16 cellular contexts compared by ENCODE assay signal in genomic region chr22:44536411-44536810, GRCh38. TPM values are rescaled to one million over a fixed set of nuclear protein-coding genes. Genes with fewer than 3 reads are reported as not detected.
A peak's percentile ranks its signal among the peaks of the same experiment; 100 is the strongest.
DNase-seq lines count a peak whose midpoint lies in the region; ATAC-seq and TF ChIP-seq lines count a peak whose summit lies in the region.
"Had no signal": no experiment of that assay in that cellular context is flagged by ENCODE, and none has a peak within 500 bp of the region (broad histone marks: within the 10 kb centered on the region; RNA-seq: fewer than 3 reads in every experiment).

No MANE protein-coding gene starts in this region.

- H3K79me2 ChIP-seq in GM23248 (ENCODE audit: insufficient read depth): no peaks in the 10 kb centered on the region

- DNase-seq in activated effector memory CD4-positive, alpha-beta T cell treated with anti-CD3 and anti-CD28 coated beads, Interleukin-2, amount 50 U/mL, for 16 hours: peak; percentile 46
- DNase-seq in activated effector memory CD4-positive, alpha-beta T cell treated with Interleukin-2 at 50 U/mL for 16 hours: no peak
- DNase-seq in GM23248 (peak; percentile 41), adrenal gland (peak; percentile 36 to 73 (median 60)), posterior vena cava (ENCODE audit: low spot score) (peak; percentile 32)
- DNase-seq: AML-193; Caco-2; CD4-positive, alpha-beta T cell; H9 had no signal

- WGBS in GM23248 (ENCODE audit: low coverage in 1 of 2, low lambda C conversion rate in 2 of 2, missing lambda C conversion rate in 2 of 2), 2 experiments: 44 to 54% methylated on average over 4 of the region's 4 CpGs
- WGBS in adrenal gland, 4 donors: 40 to 54% (median 42%) methylated on average over 3 to 4 of the region's 4 CpGs

- in situ Hi-C loops in GM23248 (cut with MboI): no loop called here

- TF ChIP-seq POLR2A in adrenal gland (IDR thresholded peaks at IDR 0.05): no peak

- no peak overlapping the region for H3K4me3 ChIP-seq in GM23248
- no peak overlapping the region for H3K4me3 ChIP-seq in adrenal gland
- H3K4me3 ChIP-seq: A549, K562 had no signal

- H2AFZ ChIP-seq in GM23248: no peak overlapping the region

- H3K4me1 ChIP-seq in GM23248 (ENCODE audit: insufficient read depth): peaks cover 16% of the 10 kb centered on the region
- H3K4me1 ChIP-seq in adrenal gland (replicated peaks in 1 of 2): peaks cover 0 to 6% of the 10 kb centered on the region in 2 donors

- H3K36me3 ChIP-seq in GM23248 (ENCODE audit: low read depth): no peaks in the 10 kb centered on the region
- no peaks in the 10 kb centered on the region for H3K36me3 ChIP-seq in adrenal gland (replicated peaks in 1 of 2)

- peaks cover 7% of the 10 kb centered on the region; the same call in 1 of the 2 replicates for H3F3A ChIP-seq in GM23248 (ENCODE audit: insufficient read depth)

- no peak for ATAC-seq in HG02938 (IDR thresholded peaks at IDR 0.05; ENCODE audit: unreplicated experiment)
- ATAC-seq in HG03045 (IDR thresholded peaks at IDR 0.05; ENCODE audit: unreplicated experiment): no peak
- ATAC-seq: A549, K562 had no signal

- no peaks in the 10 kb centered on the region for H3K9me3 ChIP-seq in GM23248 (ENCODE audit: low read depth)
- no peaks in the 10 kb centered on the region for H3K9me3 ChIP-seq in adrenal gland (replicated peaks in 1 of 3)
- H3K9me3 ChIP-seq: A549, Caco-2 had no signal

- H4K20me1 ChIP-seq in GM23248 (ENCODE audit: insufficient read depth): no peaks in the 10 kb centered on the region

- intact Hi-C loops in adrenal gland (cut with DNase I): no loop called here
- intact Hi-C loops in posterior vena cava (cut with DNase I): no loop called here

- no peak overlapping the region for H3K4me2 ChIP-seq in GM23248 (ENCODE audit: unreplicated experiment)
- H3K4me2 ChIP-seq: A549 had no signal

- H3K9me2 ChIP-seq in GM23248 (ENCODE audit: insufficient read depth): no peaks in the 10 kb centered on the region

- no peak for TF ChIP-seq CTCF in adrenal gland (IDR thresholded peaks at IDR 0.05)

- no peak overlapping the region for H3K9ac ChIP-seq in GM23248

- H3K27me3 ChIP-seq in GM23248 (replicated peaks; ENCODE audit: insufficient read depth) (peaks cover 3% of the 10 kb centered on the region; the same call in 1 of the 2 replicates), adrenal gland (no peaks in the 10 kb centered on the region)

- H3K27ac ChIP-seq in GM23248 (no peak overlapping the region), adrenal gland (no peak overlapping the region)
- H3K27ac ChIP-seq: 22Rv1, A549, C4-2B, HL-60 had no signal

RNA-seq across cellular contexts. Expression of gene RTL6, which starts 38.4 kb away (rescaled TPM):
- total RNA-seq in GM23248 (2014; rRNA removed; shearing (Covaris generic)): 25.9 and 28.1 TPM in 2 replicates
- polyA plus RNA-seq in GM23248 (2016; fragmentation: Nextera tagmentation; extraction: Ambion mirVana) (15.6 and 16.0 TPM in 2 replicates), adrenal gland (10 to 100 TPM in 1 of 3 donors, 1 to 10 TPM in 2; 2.2 to 27.8 (median 6.0) TPM)
- total RNA-seq in adrenal gland (10 to 100 TPM; 27.2 to 45.4 (median 31.4) TPM), posterior vena cava (10 to 100 TPM; 18.2 to 21.1 TPM)
